In the genomic region with DNA sequence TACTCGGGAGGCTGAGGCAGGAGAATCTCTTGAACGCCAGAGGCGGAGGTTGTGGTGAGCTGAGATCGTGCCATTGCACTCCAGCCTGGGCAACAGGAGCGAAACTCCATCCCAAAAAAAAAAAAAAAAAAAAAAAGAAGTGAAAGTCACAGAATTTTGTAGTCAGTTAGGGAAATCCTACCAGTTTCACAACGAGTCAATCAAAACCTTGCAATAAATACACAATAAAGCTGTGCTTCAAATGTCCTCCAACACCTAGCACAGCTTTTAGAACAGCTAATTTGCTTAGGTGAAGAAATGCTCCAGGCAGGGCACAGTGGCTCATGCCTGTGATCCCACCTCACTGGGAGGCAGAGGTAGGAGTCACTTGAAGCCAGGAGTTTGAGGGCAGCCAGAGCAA, we compare ENCODE assay signal across 17 cellular contexts.
"Had no signal": no experiment of that assay in that cellular context is flagged by ENCODE, and none has a peak within 500 bp of the region (broad histone marks: within the 10 kb centered on the region; RNA-seq: fewer than 3 reads in every experiment).

No MANE protein-coding gene starts in this region.

- H3K4me3 ChIP-seq: esophagus squamous epithelium, left ventricle myocardium inferior, pancreas had no signal

- H3K36me3 Mint-ChIP-seq: activated naive CD8-positive, alpha-beta T cell; naive thymus-derived CD8-positive, alpha-beta T cell had no signal

- ATAC-seq: naive thymus-derived CD8-positive, alpha-beta T cell; pancreas; sciatic nerve had no signal

- H3K27ac ChIP-seq: brain microvascular endothelial cell, esophagus squamous epithelium, left ventricle myocardium inferior, WERI-Rb-1 had no signal

- H3K36me3 ChIP-seq: brain microvascular endothelial cell, esophagus squamous epithelium, left ventricle myocardium inferior, pancreas, WERI-Rb-1 had no signal

- H3K27ac Mint-ChIP-seq: activated naive CD8-positive, alpha-beta T cell had no signal

- H3K27me3 ChIP-seq: brain microvascular endothelial cell, esophagus squamous epithelium, pancreas had no signal

- H3K27me3 Mint-ChIP-seq: activated naive CD8-positive, alpha-beta T cell; central memory CD8-positive, alpha-beta T cell; naive thymus-derived CD8-positive, alpha-beta T cell had no signal

- H3K4me3 Mint-ChIP-seq: activated naive CD8-positive, alpha-beta T cell; central memory CD8-positive, alpha-beta T cell; naive thymus-derived CD8-positive, alpha-beta T cell had no signal

- H3K9me3 ChIP-seq: esophagus squamous epithelium, pancreas had no signal

- H3K9me3 Mint-ChIP-seq: central memory CD8-positive, alpha-beta T cell had no signal

- DNase-seq: activated CD4-positive, alpha-beta T cell treated with anti-CD3 and anti-CD28 coated beads for 4 hours; activated gamma-delta T cell treated with Interleukin-2 at 50 U/mL for 16 hours; activated T-cell treated with anti-CD3 and anti-CD28 coated beads, Interleukin-2, amount 50 U/mL, for 1 hour; anterior cingulate cortex; brain microvascular endothelial cell; cortex of kidney; effector CD8-positive, alpha-beta T cell; esophagus squamous epithelium; hypothalamus; left ventricle myocardium inferior; naive thymus-derived CD8-positive, alpha-beta T cell; pancreas; stimulated activated CD4-positive, alpha-beta T cell treated with anti-CD3 and anti-CD28 coated beads, Interleukin-1b, Interleukin-23, amount 100 ng/mL, for 48 hours; WERI-Rb-1 had no signal
